ENCODE assay signal across 11 cellular contexts in the genomic region with DNA sequence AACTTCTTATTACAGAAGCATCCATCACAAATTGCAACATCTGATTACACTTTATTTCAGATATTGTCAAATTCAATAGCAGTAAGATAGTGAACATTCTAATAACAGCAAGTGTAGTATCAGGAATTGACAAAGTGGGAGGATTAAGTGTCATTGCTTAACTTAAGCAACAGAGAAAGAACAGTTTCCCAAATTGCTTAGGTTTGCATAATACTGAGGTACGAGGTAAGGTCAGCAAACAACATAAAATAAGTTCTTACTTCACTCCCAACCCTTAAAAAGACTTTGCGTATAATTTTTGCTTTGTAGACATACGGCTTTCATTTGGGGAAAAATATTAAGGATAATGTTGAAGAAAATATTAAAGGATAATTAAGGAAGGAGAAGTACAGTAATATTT.
"Had no signal": no experiment of that assay in that cellular context is flagged by ENCODE, and none has a peak within 500 bp of the region (broad histone marks: within the 10 kb centered on the region; RNA-seq: fewer than 3 reads in every experiment).

No MANE protein-coding gene starts in this region.

- H3K9me3 ChIP-seq: HAP-1 had no signal

- H3K4me1 ChIP-seq: HAP-1 had no signal

- H2AFZ ChIP-seq: GM23248, GM23338 had no signal

- H3K27ac ChIP-seq: GM23248 had no signal

- FAIRE-seq: H1, H54 had no signal

- H3K9ac ChIP-seq: GM23248 had no signal

- DNase-seq: GM23248, GOT3, H7, H9, HCEC 1CT, HFFc6 had no signal

- H3K4me3 ChIP-seq: GM23248, GM23338, HAP-1 had no signal

- ATAC-seq: GM23338, HCT116 had no signal

- H3K36me3 ChIP-seq: HAP-1 had no signal

- H3K4me2 ChIP-seq: GM23338 had no signal
